ENCODE assay signal across 8 cellular contexts in genomic region chr3:32106929-32107362, GRCh38. TPM values are rescaled to one million over a fixed set of nuclear protein-coding genes. Genes with fewer than 3 reads are reported as not detected.
DNase-seq lines count a peak whose midpoint lies in the region.

No MANE protein-coding gene starts in this region.

- H3K9me3 ChIP-seq in endocrine pancreas (ENCODE audit: control insufficient read depth, low read length): no peaks in the 10 kb centered on the region
- H3K9me3 ChIP-seq in muscle layer of colon (ENCODE audit: low read length): no peaks in the 10 kb centered on the region

- H3K4me3 ChIP-seq in H7 (ENCODE audit: insufficient read depth, low read depth, low read length): peak overlapping the region; percentile 69
- peak overlapping the region; percentile 34 for H3K4me3 ChIP-seq in endocrine pancreas (ENCODE audit: control insufficient read depth, insufficient read depth, low read length)
- peak overlapping the region; percentile 63 to 86 for H3K4me3 ChIP-seq in muscle layer of colon (ENCODE audit: low read depth in 1 of 2, low read length in 2 of 2)

- H3K36me3 ChIP-seq in H7 (replicated peaks; ENCODE audit: control insufficient read depth, insufficient read depth, low read length) (no peaks in the 10 kb centered on the region), endocrine pancreas (ENCODE audit: control insufficient read depth, insufficient read depth, low read length) (no peaks in the 10 kb centered on the region), muscle layer of colon (ENCODE audit: insufficient read depth, low read length) (no peaks in the 10 kb centered on the region)

- H3K27ac ChIP-seq in muscle layer of colon (ENCODE audit: low read depth, low read length): peak overlapping the region; percentile 62

- intact Hi-C loops in posterior cingulate gyrus (cut with DNase I): loop anchor here (5.0 kb wide), 2 partner anchors 40 to 570 kb away; no protein-coding TSS in a partner anchor

- H3K9ac ChIP-seq in endocrine pancreas (ENCODE audit: control insufficient read depth, insufficient read depth, low read length) (peak overlapping the region; percentile 73), muscle layer of colon (ENCODE audit: low read length) (peak overlapping the region; percentile 49)

- H3K27me3 ChIP-seq in H7 (ENCODE audit: control insufficient read depth, insufficient read depth, low read length): peaks cover 14% of the 10 kb centered on the region
- H3K27me3 ChIP-seq in endocrine pancreas (ENCODE audit: control insufficient read depth, insufficient read depth, low read length): no peaks in the 10 kb centered on the region
- no peaks in the 10 kb centered on the region for H3K27me3 ChIP-seq in muscle layer of colon (ENCODE audit: control insufficient read depth in 1 of 2, insufficient read depth in 2 of 2, low read length in 2 of 2)

- DNase-seq in C1 segment of cervical spinal cord (lab: John Stamatoyannopoulos, UW) (peak in 9 of 14 donors; percentile 30 to 70 (median 47)), H7 (peak; percentile 21), RPMI8226 (peak; percentile 71), NCI-H2107 (lab: John Stamatoyannopoulos, UW) (no peak), posterior cingulate gyrus (no peak), NCI-H345 treated with DMSO at 0.1 percent for 48 hours (lab: John Stamatoyannopoulos, UW; ENCODE audit: unreplicated experiment) (no peak)

- H3K4me1 ChIP-seq in endocrine pancreas (ENCODE audit: control insufficient read depth, insufficient read depth, low read length): no peaks in the 10 kb centered on the region
- H3K4me1 ChIP-seq in muscle layer of colon (ENCODE audit: insufficient read depth, low read length): peaks cover 28% of the 10 kb centered on the region

RNA-seq across cellular contexts. Expression of gene GPD1L, which starts 0.5 kb away (rescaled TPM):
- 2.0 and 2.8 TPM in 2 replicates for total RNA-seq in H7 (2014; rRNA removed; shearing (Covaris generic))

Comparison
In these comparisons a context has a peak if more than half of its experiments do, and no peak if none do; other contexts are left out.
1. DNase-seq: peak in C1 segment of cervical spinal cord (9 of 14), H7 (single experiment) and RPMI8226 (single experiment); none in NCI-H2107 (single experiment), posterior cingulate gyrus (0 of 10) and NCI-H345 treated with DMSO at 0.1 percent for 48 hours (single experiment).
2. Peak in every context shown above with its lines, with median percentiles within 50 percentile points of each other: H3K4me3 ChIP-seq.